9 cellular contexts compared by ENCODE assay signal in the genomic region with DNA sequence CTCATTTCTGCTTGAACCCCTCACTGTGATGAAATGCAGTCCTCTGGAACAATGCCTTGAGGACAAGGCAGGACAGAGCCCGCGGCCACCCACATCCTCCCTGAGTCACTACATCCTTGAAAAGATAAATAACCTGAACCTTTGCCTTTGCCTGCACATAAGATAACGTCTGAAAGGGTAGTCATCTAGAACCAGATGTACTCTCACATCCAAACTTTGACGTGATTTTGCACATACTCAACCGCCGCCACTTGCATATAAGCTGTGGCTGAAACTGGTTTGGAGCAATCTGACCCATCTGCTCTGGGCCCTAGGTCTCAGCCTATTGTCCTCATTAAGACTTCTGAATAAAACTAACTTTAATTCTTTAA.
A peak's percentile ranks its signal among the peaks of the same experiment; 100 is the strongest.
DNase-seq lines count a peak whose midpoint lies in the region; ATAC-seq and TF ChIP-seq lines count a peak whose summit lies in the region.
"Had no signal": no experiment of that assay in that cellular context is flagged by ENCODE, and none has a peak within 500 bp of the region (broad histone marks: within the 10 kb centered on the region; RNA-seq: fewer than 3 reads in every experiment).

No MANE protein-coding gene starts in this region.

- H3K27me3 Mint-ChIP-seq in immature natural killer cell (ENCODE audit: low read depth in 3 of 3) = peaks cover 0 to 4% (median 3%) of the 10 kb centered on the region in 3 donors
- H3K27me3 Mint-ChIP-seq in mesothelial cell of epicardium (ENCODE audit: low read depth) = peaks cover 33% of the 10 kb centered on the region

- TF ChIP-seq CTCF in mesothelial cell of epicardium (IDR thresholded peaks at IDR 0.05; ENCODE audit: unreplicated experiment) = no peak

- H3K4me1 Mint-ChIP-seq in stimulated activated effector memory CD8-positive, alpha-beta T cell treated with anti-CD3 and anti-CD28 coated beads, Interleukin-12 subunit alpha, Interleukin-12 subunit beta, amount 100 ng/mL, for 72 hours = peaks cover 23% of the 10 kb centered on the region
- H3K4me1 Mint-ChIP-seq in immature natural killer cell (no peaks in the 10 kb centered on the region), mesothelial cell of epicardium (peaks cover 25% of the 10 kb centered on the region)

- no peaks in the 10 kb centered on the region for H3K36me3 Mint-ChIP-seq in activated naive CD4-positive, alpha-beta T cell treated with anti-CD3 and anti-CD28 coated beads, Interleukin-2, amount 50 U/mL, for 72 hours
- H3K36me3 Mint-ChIP-seq in stimulated activated effector memory CD8-positive, alpha-beta T cell treated with anti-CD3 and anti-CD28 coated beads, Interleukin-12 subunit alpha, Interleukin-12 subunit beta, amount 100 ng/mL, for 72 hours = no peaks in the 10 kb centered on the region
- H3K36me3 Mint-ChIP-seq in immature natural killer cell (no peaks in the 10 kb centered on the region), mesothelial cell of epicardium (no peaks in the 10 kb centered on the region)

- no peak overlapping the region for H3K4me3 Mint-ChIP-seq in stimulated activated effector memory CD8-positive, alpha-beta T cell treated with anti-CD3 and anti-CD28 coated beads, Interleukin-12 subunit alpha, Interleukin-12 subunit beta, amount 100 ng/mL, for 72 hours
- H3K4me3 Mint-ChIP-seq in immature natural killer cell = no peak overlapping the region
- H3K4me3 Mint-ChIP-seq in mesothelial cell of epicardium = no peak overlapping the region
- H3K4me3 Mint-ChIP-seq: CD4-positive, alpha-beta T cell had no signal

- H3K27ac Mint-ChIP-seq in activated naive CD4-positive, alpha-beta T cell treated with anti-CD3 and anti-CD28 coated beads, Interleukin-2, amount 50 U/mL, for 72 hours = peak overlapping the region in 1 of 2 donors; percentile 67
- no peak overlapping the region for H3K27ac Mint-ChIP-seq in stimulated activated effector memory CD8-positive, alpha-beta T cell treated with anti-CD3 and anti-CD28 coated beads, Interleukin-12 subunit alpha, Interleukin-12 subunit beta, amount 100 ng/mL, for 72 hours
- H3K27ac Mint-ChIP-seq in immature natural killer cell (no peak overlapping the region), mesothelial cell of epicardium (no peak overlapping the region)
- H3K27ac Mint-ChIP-seq: CD4-positive, alpha-beta T cell had no signal

- no peak for DNase-seq in activated naive CD4-positive, alpha-beta T cell treated with anti-CD3 and anti-CD28 coated beads, Interleukin-2, amount 50 U/mL, for 72 hours (ENCODE audit: low spot score in 2 of 2)
- no peak for DNase-seq in activated naive CD4-positive, alpha-beta T cell (lab: John Stamatoyannopoulos, UW)
- DNase-seq in amniotic epithelial cell (ENCODE audit: low read depth) (peak; percentile 82), immature natural killer cell (no peak), NCI-H510A treated with DMSO at 0.1 percent for 48 hours (lab: John Stamatoyannopoulos, UW) (no peak), mesothelial cell of epicardium (ENCODE audit: low spot score in 2 of 2, unreplicated experiment in 2 of 2) (no peak)
- DNase-seq in stimulated activated effector memory CD8-positive, alpha-beta T cell treated with anti-CD3 and anti-CD28 coated beads, Interleukin-12 subunit alpha, Interleukin-12 subunit beta, amount 100 ng/mL, for 72 hours (ENCODE audit: low spot score in 2 of 2) = no peak
- DNase-seq: CD4-positive, alpha-beta T cell had no signal

- peak; percentile 93 to 94 for ATAC-seq in activated naive CD4-positive, alpha-beta T cell treated with anti-CD3 and anti-CD28 coated beads, Interleukin-2, amount 50 U/mL, for 72 hours
- ATAC-seq in HG03442 (IDR thresholded peaks at IDR 0.05; ENCODE audit: unreplicated experiment) = peak; percentile 85
- ATAC-seq in stimulated activated effector memory CD8-positive, alpha-beta T cell treated with anti-CD3 and anti-CD28 coated beads, Interleukin-12 subunit alpha, Interleukin-12 subunit beta, amount 100 ng/mL, for 72 hours = peak; percentile 95

- H3K9me3 Mint-ChIP-seq in activated naive CD4-positive, alpha-beta T cell treated with anti-CD3 and anti-CD28 coated beads, Interleukin-2, amount 50 U/mL, for 72 hours = no peaks in the 10 kb centered on the region
- H3K9me3 Mint-ChIP-seq in stimulated activated effector memory CD8-positive, alpha-beta T cell treated with anti-CD3 and anti-CD28 coated beads, Interleukin-12 subunit alpha, Interleukin-12 subunit beta, amount 100 ng/mL, for 72 hours = no peaks in the 10 kb centered on the region
- H3K9me3 Mint-ChIP-seq in immature natural killer cell (no peaks in the 10 kb centered on the region), mesothelial cell of epicardium (peaks cover 5% of the 10 kb centered on the region)
- H3K9me3 Mint-ChIP-seq: CD4-positive, alpha-beta T cell had no signal
